Comparison of ENCODE assay signal across 1 cellular context in genomic region chr3:184711366-184712247, GRCh38.
A peak's percentile ranks its signal among the peaks of the same experiment; 100 is the strongest.
TF ChIP-seq lines count a peak whose summit lies in the region.

Gene MAGEF1, minus strand, starts transcription at chr3:184712064. Its CDS starts 243 bp downstream, at chr3:184711821.

TF ChIP-seq in GM12878, 131 proteins besides CTCF, POLR2A, EP300 and RAD21 (continued from another document and continues in another):
- TF ChIP-seq CUX1 (IDR thresholded peaks at IDR 0.05; ENCODE audit: insufficient replicate concordance, low read depth, low read length) = no peak
- TF ChIP-seq TAF1 (IDR thresholded peaks at IDR 0.05; ENCODE audit: borderline replicate concordance, low read depth, low read length) = peak; percentile 33; the same call in 1 of the 2 replicates
- TF ChIP-seq NFIC (IDR thresholded peaks at IDR 0.05; ENCODE audit: low read depth, low read length) = 0 out of 2 replicates have a peak, but pooled peaks have one; percentile 47
- no peak for TF ChIP-seq TARDBP (IDR thresholded peaks at IDR 0.05; ENCODE audit: borderline replicate concordance)
- TF ChIP-seq E2F4 (IDR thresholded peaks at IDR 0.05; ENCODE audit: low read depth, low read length) = no peak
- TF ChIP-seq DPF2 (IDR thresholded peaks at IDR 0.05) = 0 out of 2 replicates have a peak, but pooled peaks have one; percentile 12
- TF ChIP-seq RAD51 (IDR thresholded peaks at IDR 0.05) = no peak
- TF ChIP-seq SUPT20H (IDR thresholded peaks at IDR 0.05; ENCODE audit: borderline replicate concordance, control insufficient read depth, low read depth, low read length) = no peak
- TF ChIP-seq ZBTB11 (CRISPR knock-in tag; IDR thresholded peaks at IDR 0.05) = peak; percentile 80
- TF ChIP-seq, protein P1, sequence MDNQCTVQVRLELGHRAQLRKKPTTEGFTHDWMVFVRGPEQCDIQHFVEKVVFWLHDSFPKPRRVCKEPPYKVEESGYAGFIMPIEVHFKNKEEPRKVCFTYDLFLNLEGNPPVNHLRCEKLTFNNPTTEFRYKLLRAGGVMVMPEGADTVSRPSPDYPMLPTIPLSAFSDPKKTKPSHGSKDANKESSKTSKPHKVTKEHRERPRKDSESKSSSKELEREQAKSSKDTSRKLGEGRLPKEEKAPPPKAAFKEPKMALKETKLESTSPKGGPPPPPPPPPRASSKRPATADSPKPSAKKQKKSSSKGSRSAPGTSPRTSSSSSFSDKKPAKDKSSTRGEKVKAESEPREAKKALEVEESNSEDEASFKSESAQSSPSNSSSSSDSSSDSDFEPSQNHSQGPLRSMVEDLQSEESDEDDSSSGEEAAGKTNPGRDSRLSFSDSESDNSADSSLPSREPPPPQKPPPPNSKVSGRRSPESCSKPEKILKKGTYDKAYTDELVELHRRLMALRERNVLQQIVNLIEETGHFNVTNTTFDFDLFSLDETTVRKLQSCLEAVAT (IDR thresholded peaks at IDR 0.05) = peak; percentile 62; the same call in 1 of the 2 replicates
- no peak for TF ChIP-seq SUZ12 (IDR thresholded peaks at IDR 0.05; ENCODE audit: unreplicated experiment)
- TF ChIP-seq BHLHE40 (IDR thresholded peaks at IDR 0.05; ENCODE audit: borderline replicate concordance in 1 of 2, low read depth in 2 of 2, low read length in 1 of 2) = peak; percentile 26 to 89; a peak in 3 of 4 replicates
- 0 out of 2 replicates have a peak, but pooled peaks have one; percentile 18 for TF ChIP-seq HDGF (IDR thresholded peaks at IDR 0.05)
- TF ChIP-seq ZBED1 (IDR thresholded peaks at IDR 0.05; ENCODE audit: borderline replicate concordance) = no peak
- peak; percentile 32; the same call in 1 of the 2 replicates for TF ChIP-seq BACH1 (IDR thresholded peaks at IDR 0.05; ENCODE audit: borderline replicate concordance)
- TF ChIP-seq IKZF2 (IDR thresholded peaks at IDR 0.05) = 0 out of 4 replicates have a peak, but pooled peaks of 1 of the 2 experiments have one; percentile 14
- no peak for TF ChIP-seq ASH2L (IDR thresholded peaks at IDR 0.05; ENCODE audit: borderline replicate concordance, low read depth)
- peak; percentile 15 for TF ChIP-seq MEF2B (IDR thresholded peaks at IDR 0.05; ENCODE audit: partially characterized antibody, poor library complexity, severe bottlenecking)
- TF ChIP-seq GABPA (IDR thresholded peaks at IDR 0.05; ENCODE audit: low read depth) = peak; percentile 83
- TF ChIP-seq, protein P2, sequence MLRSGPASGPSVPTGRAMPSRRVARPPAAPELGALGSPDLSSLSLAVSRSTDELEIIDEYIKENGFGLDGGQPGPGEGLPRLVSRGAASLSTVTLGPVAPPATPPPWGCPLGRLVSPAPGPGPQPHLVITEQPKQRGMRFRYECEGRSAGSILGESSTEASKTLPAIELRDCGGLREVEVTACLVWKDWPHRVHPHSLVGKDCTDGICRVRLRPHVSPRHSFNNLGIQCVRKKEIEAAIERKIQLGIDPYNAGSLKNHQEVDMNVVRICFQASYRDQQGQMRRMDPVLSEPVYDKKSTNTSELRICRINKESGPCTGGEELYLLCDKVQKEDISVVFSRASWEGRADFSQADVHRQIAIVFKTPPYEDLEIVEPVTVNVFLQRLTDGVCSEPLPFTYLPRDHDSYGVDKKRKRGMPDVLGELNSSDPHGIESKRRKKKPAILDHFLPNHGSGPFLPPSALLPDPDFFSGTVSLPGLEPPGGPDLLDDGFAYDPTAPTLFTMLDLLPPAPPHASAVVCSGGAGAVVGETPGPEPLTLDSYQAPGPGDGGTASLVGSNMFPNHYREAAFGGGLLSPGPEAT (IDR thresholded peaks at IDR 0.05; ENCODE audit: low read depth) = no peak
- no peak for TF ChIP-seq ZNF592 (IDR thresholded peaks at IDR 0.05)
- TF ChIP-seq TCF12 (IDR thresholded peaks at IDR 0.05; ENCODE audit: low read depth, low read length) = peak; percentile 43; the same call in 1 of the 2 replicates
- no peak for TF ChIP-seq JUNB (IDR thresholded peaks at IDR 0.05)
- peak; percentile 62 for TF ChIP-seq NR2F1 (conservative IDR thresholded peaks at IDR 0.05)
- TF ChIP-seq RUNX3 (IDR thresholded peaks at IDR 0.05; ENCODE audit: low read length) = peak; percentile 89
- peak; percentile 90 for TF ChIP-seq LARP7 (IDR thresholded peaks at IDR 0.05)
- peak; percentile 9 for TF ChIP-seq CBFB (IDR thresholded peaks at IDR 0.05; ENCODE audit: low read depth)
- peak; percentile 52; the same call in 1 of the 2 replicates for TF ChIP-seq IKZF1 (conservative IDR thresholded peaks at IDR 0.05)
- TF ChIP-seq IRF5 (IDR thresholded peaks at IDR 0.05; ENCODE audit: borderline replicate concordance) = no peak
- TF ChIP-seq, protein P3, sequence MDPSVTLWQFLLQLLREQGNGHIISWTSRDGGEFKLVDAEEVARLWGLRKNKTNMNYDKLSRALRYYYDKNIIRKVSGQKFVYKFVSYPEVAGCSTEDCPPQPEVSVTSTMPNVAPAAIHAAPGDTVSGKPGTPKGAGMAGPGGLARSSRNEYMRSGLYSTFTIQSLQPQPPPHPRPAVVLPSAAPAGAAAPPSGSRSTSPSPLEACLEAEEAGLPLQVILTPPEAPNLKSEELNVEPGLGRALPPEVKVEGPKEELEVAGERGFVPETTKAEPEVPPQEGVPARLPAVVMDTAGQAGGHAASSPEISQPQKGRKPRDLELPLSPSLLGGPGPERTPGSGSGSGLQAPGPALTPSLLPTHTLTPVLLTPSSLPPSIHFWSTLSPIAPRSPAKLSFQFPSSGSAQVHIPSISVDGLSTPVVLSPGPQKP (IDR thresholded peaks at IDR 0.05; ENCODE audit: low read depth, low read length) = peak; percentile 71
- no peak for TF ChIP-seq BRCA1 (IDR thresholded peaks at IDR 0.05; ENCODE audit: low read depth, low read length)
- peak in 1 of 2 experiments; percentile 48; a peak in 1 of 4 replicates for TF ChIP-seq ETV6 (conservative IDR thresholded peaks at IDR 0.05 in 1 of 2, IDR thresholded peaks at IDR 0.05 in 1 of 2; ENCODE audit: borderline replicate concordance in 1 of 2, low read depth in 1 of 2)
- peak; percentile 22 for TF ChIP-seq RELA (IDR thresholded peaks at IDR 0.05; ENCODE audit: borderline replicate concordance, partially characterized antibody)
- TF ChIP-seq POLR2AphosphoS5 (IDR thresholded peaks at IDR 0.05; ENCODE audit: low read length) = peak; percentile 66; the same call in 1 of the 2 replicates
- 0 out of 2 replicates have a peak, but pooled peaks have one; percentile 38 for TF ChIP-seq NKRF (conservative IDR thresholded peaks at IDR 0.05)
